Comparison of ENCODE assay signal across 8 cellular contexts in genomic region chr10:127563718-127564553, GRCh38. TPM values are rescaled to one million over a fixed set of nuclear protein-coding genes. Genes with fewer than 3 reads are reported as not detected.
DNase-seq lines count a peak whose midpoint lies in the region; ATAC-seq, FAIRE-seq and TF ChIP-seq lines count a peak whose summit lies in the region.

No MANE protein-coding gene starts in this region.

- DNase-seq in GM12891 (ENCODE audit: insufficient read length, low spot score) = peak; percentile 25
- peak; percentile 53 for DNase-seq in activated naive CD4-positive, alpha-beta T cell treated with anti-CD3 and anti-CD28 coated beads for 36 hours
- no peak for DNase-seq in mesothelial cell of epicardium (ENCODE audit: low spot score in 2 of 2, unreplicated experiment in 2 of 2)
- DNase-seq in activated T-helper 1 cell treated with anti-CD3 and anti-CD28 coated beads, Interleukin-12 subunit alpha, Interleukin-12 subunit beta, Interleukin-2, Interleukin-4 antibody, amounts not matched to agents 30 ng/mL and 10 ng/mL and 1 ng/mL, durations not matched to agents 14 hours and 24 hours and 36 hours (ENCODE audit: low spot score) = no peak
- no peak for DNase-seq in retina
- DNase-seq in activated T-helper 2 cell treated with anti-CD3 and anti-CD28 coated beads, Interferon-gamma antibody, Interleukin-2, Interleukin-4, amounts not matched to agents 10 μg/mL and 5 μg/mL and 100 μg/mL, durations not matched to agents 14 hours and 24 hours and 36 hours (ENCODE audit: low spot score) = no peak

- CTCF ChIA-PET in activated naive CD4-positive, alpha-beta T cell treated with anti-CD3 and anti-CD28 coated beads for 36 hours (lab: Charles Lee) = interaction anchor here (0.5 to 2.0 kb wide), 5 partner anchors 8 to 291 kb away, joined by 3 to 7 read pairs (median 3); no protein-coding TSS in a partner anchor

- no peaks in the 10 kb centered on the region for H3K27me3 Mint-ChIP-seq in activated naive CD4-positive, alpha-beta T cell treated with anti-CD3 and anti-CD28 coated beads for 36 hours (ENCODE audit: low read depth)
- peaks cover 44% of the 10 kb centered on the region for H3K27me3 Mint-ChIP-seq in mesothelial cell of epicardium (ENCODE audit: low read depth)
- H3K27me3 Mint-ChIP-seq in activated T-helper 1 cell treated with anti-CD3 and anti-CD28 coated beads, Interleukin-12 subunit alpha, Interleukin-12 subunit beta, Interleukin-2, Interleukin-4 antibody, amounts not matched to agents 30 ng/mL and 10 ng/mL and 1 ng/mL, durations not matched to agents 14 hours and 24 hours and 36 hours (ENCODE audit: insufficient read depth) = no peaks in the 10 kb centered on the region
- no peaks in the 10 kb centered on the region for H3K27me3 Mint-ChIP-seq in activated T-helper 2 cell treated with anti-CD3 and anti-CD28 coated beads, Interferon-gamma antibody, Interleukin-2, Interleukin-4, amounts not matched to agents 10 μg/mL and 5 μg/mL and 100 μg/mL, durations not matched to agents 14 hours and 24 hours and 36 hours (ENCODE audit: low read depth)

- no peaks in the 10 kb centered on the region for H3K36me3 Mint-ChIP-seq in activated naive CD4-positive, alpha-beta T cell treated with anti-CD3 and anti-CD28 coated beads for 36 hours (ENCODE audit: low read depth)
- no peaks in the 10 kb centered on the region for H3K36me3 Mint-ChIP-seq in mesothelial cell of epicardium
- no peaks in the 10 kb centered on the region for H3K36me3 Mint-ChIP-seq in activated T-helper 1 cell treated with anti-CD3 and anti-CD28 coated beads, Interleukin-12 subunit alpha, Interleukin-12 subunit beta, Interleukin-2, Interleukin-4 antibody, amounts not matched to agents 30 ng/mL and 10 ng/mL and 1 ng/mL, durations not matched to agents 14 hours and 24 hours and 36 hours (ENCODE audit: low read depth)
- H3K36me3 Mint-ChIP-seq in activated T-helper 2 cell treated with anti-CD3 and anti-CD28 coated beads, Interferon-gamma antibody, Interleukin-2, Interleukin-4, amounts not matched to agents 10 μg/mL and 5 μg/mL and 100 μg/mL, durations not matched to agents 14 hours and 24 hours and 36 hours (ENCODE audit: low read depth) = no peaks in the 10 kb centered on the region

- no peaks in the 10 kb centered on the region for H3K4me1 Mint-ChIP-seq in activated naive CD4-positive, alpha-beta T cell treated with anti-CD3 and anti-CD28 coated beads for 36 hours (ENCODE audit: low read depth)
- H3K4me1 Mint-ChIP-seq in mesothelial cell of epicardium = no peaks in the 10 kb centered on the region
- no peaks in the 10 kb centered on the region for H3K4me1 Mint-ChIP-seq in activated T-helper 1 cell treated with anti-CD3 and anti-CD28 coated beads, Interleukin-12 subunit alpha, Interleukin-12 subunit beta, Interleukin-2, Interleukin-4 antibody, amounts not matched to agents 30 ng/mL and 10 ng/mL and 1 ng/mL, durations not matched to agents 14 hours and 24 hours and 36 hours (ENCODE audit: low read depth)
- H3K4me1 Mint-ChIP-seq in activated T-helper 2 cell treated with anti-CD3 and anti-CD28 coated beads, Interferon-gamma antibody, Interleukin-2, Interleukin-4, amounts not matched to agents 10 μg/mL and 5 μg/mL and 100 μg/mL, durations not matched to agents 14 hours and 24 hours and 36 hours (ENCODE audit: low read depth) = no peaks in the 10 kb centered on the region

- intact Hi-C loops in activated naive CD4-positive, alpha-beta T cell treated with anti-CD3 and anti-CD28 coated beads for 36 hours (cut with micrococcal nuclease) = loop anchor here (2.0 kb wide), 1 partner anchor 291 kb away; no protein-coding TSS in a partner anchor
- intact Hi-C loops in activated T-helper 1 cell treated with anti-CD3 and anti-CD28 coated beads, Interleukin-12 subunit alpha, Interleukin-12 subunit beta, Interleukin-2, Interleukin-4 antibody, amounts not matched to agents 30 ng/mL and 10 ng/mL and 1 ng/mL, durations not matched to agents 14 hours and 24 hours and 36 hours (cut with micrococcal nuclease) = loop anchor here (2.0 kb wide), 1 partner anchor 291 kb away; no protein-coding TSS in a partner anchor
- intact Hi-C loops in activated T-helper 2 cell treated with anti-CD3 and anti-CD28 coated beads, Interferon-gamma antibody, Interleukin-2, Interleukin-4, amounts not matched to agents 10 μg/mL and 5 μg/mL and 100 μg/mL, durations not matched to agents 14 hours and 24 hours and 36 hours (cut with micrococcal nuclease) = loop anchor here (5.0 kb wide), 1 partner anchor 288 kb away; no protein-coding TSS in a partner anchor

- TF ChIP-seq POLR2A in GM12891 (IDR thresholded peaks at IDR 0.05; ENCODE audit: low read depth, low read length) = no peak

- no peak overlapping the region for H3K27ac Mint-ChIP-seq in activated naive CD4-positive, alpha-beta T cell treated with anti-CD3 and anti-CD28 coated beads for 36 hours
- no peak overlapping the region for H3K27ac Mint-ChIP-seq in mesothelial cell of epicardium
- no peak overlapping the region for H3K27ac Mint-ChIP-seq in activated T-helper 1 cell treated with anti-CD3 and anti-CD28 coated beads, Interleukin-12 subunit alpha, Interleukin-12 subunit beta, Interleukin-2, Interleukin-4 antibody, amounts not matched to agents 30 ng/mL and 10 ng/mL and 1 ng/mL, durations not matched to agents 14 hours and 24 hours and 36 hours
- H3K27ac Mint-ChIP-seq in activated T-helper 2 cell treated with anti-CD3 and anti-CD28 coated beads, Interferon-gamma antibody, Interleukin-2, Interleukin-4, amounts not matched to agents 10 μg/mL and 5 μg/mL and 100 μg/mL, durations not matched to agents 14 hours and 24 hours and 36 hours = no peak overlapping the region

- no peak for FAIRE-seq in GM12891 (lab: Jason Lieb, UNC)

- peak; percentile 52 for TF ChIP-seq CTCF in mesothelial cell of epicardium (IDR thresholded peaks at IDR 0.05; ENCODE audit: unreplicated experiment)

- peaks cover 5% of the 10 kb centered on the region for H3K9me3 Mint-ChIP-seq in activated naive CD4-positive, alpha-beta T cell treated with anti-CD3 and anti-CD28 coated beads for 36 hours
- no peaks in the 10 kb centered on the region for H3K9me3 Mint-ChIP-seq in mesothelial cell of epicardium
- peaks cover 3% of the 10 kb centered on the region for H3K9me3 Mint-ChIP-seq in activated T-helper 1 cell treated with anti-CD3 and anti-CD28 coated beads, Interleukin-12 subunit alpha, Interleukin-12 subunit beta, Interleukin-2, Interleukin-4 antibody, amounts not matched to agents 30 ng/mL and 10 ng/mL and 1 ng/mL, durations not matched to agents 14 hours and 24 hours and 36 hours
- H3K9me3 Mint-ChIP-seq in activated T-helper 2 cell treated with anti-CD3 and anti-CD28 coated beads, Interferon-gamma antibody, Interleukin-2, Interleukin-4, amounts not matched to agents 10 μg/mL and 5 μg/mL and 100 μg/mL, durations not matched to agents 14 hours and 24 hours and 36 hours = no peaks in the 10 kb centered on the region

- H3K4me3 Mint-ChIP-seq in activated naive CD4-positive, alpha-beta T cell treated with anti-CD3 and anti-CD28 coated beads for 36 hours = no peak overlapping the region
- no peak overlapping the region for H3K4me3 Mint-ChIP-seq in mesothelial cell of epicardium
- H3K4me3 Mint-ChIP-seq in activated T-helper 1 cell treated with anti-CD3 and anti-CD28 coated beads, Interleukin-12 subunit alpha, Interleukin-12 subunit beta, Interleukin-2, Interleukin-4 antibody, amounts not matched to agents 30 ng/mL and 10 ng/mL and 1 ng/mL, durations not matched to agents 14 hours and 24 hours and 36 hours = no peak overlapping the region
- no peak overlapping the region for H3K4me3 Mint-ChIP-seq in activated T-helper 2 cell treated with anti-CD3 and anti-CD28 coated beads, Interferon-gamma antibody, Interleukin-2, Interleukin-4, amounts not matched to agents 10 μg/mL and 5 μg/mL and 100 μg/mL, durations not matched to agents 14 hours and 24 hours and 36 hours (ENCODE audit: low read depth)

- peak; percentile 70 for ATAC-seq in HG02938 (IDR thresholded peaks at IDR 0.05; ENCODE audit: unreplicated experiment)
- no peak for ATAC-seq in GM21447 (IDR thresholded peaks at IDR 0.05; ENCODE audit: unreplicated experiment)

TF ChIP-seq in GM12891, 5 proteins besides CTCF, POLR2A, EP300 and RAD21:
- TF ChIP-seq POU2F2 (IDR thresholded peaks at IDR 0.05; ENCODE audit: low read depth, low read length) (no peak), POLR2AphosphoS5 (IDR thresholded peaks at IDR 0.05; ENCODE audit: low read depth, low read length) (no peak), SPI1 (IDR thresholded peaks at IDR 0.05; ENCODE audit: low read depth, low read length) (no peak), TAF1 (IDR thresholded peaks at IDR 0.05; ENCODE audit: low read depth, low read length) (no peak), PAX5 (IDR thresholded peaks at IDR 0.05; ENCODE audit: insufficient read depth, low read length, severe bottlenecking) (no peak)

RNA-seq across cellular contexts. Expression of gene NPS, which starts 14.8 kb away (rescaled TPM):
- not detected for polyA plus RNA-seq in GM12891 (2012; ENCODE audit: low read depth, missing spikeins)
- not detected for total RNA-seq in activated naive CD4-positive, alpha-beta T cell treated with anti-CD3 and anti-CD28 coated beads for 36 hours
- not detected in 3 replicates for total RNA-seq in mesothelial cell of epicardium
- total RNA-seq in activated T-helper 1 cell treated with anti-CD3 and anti-CD28 coated beads, Interleukin-12 subunit alpha, Interleukin-12 subunit beta, Interleukin-2, Interleukin-4 antibody, amounts not matched to agents 30 ng/mL and 10 ng/mL and 1 ng/mL, durations not matched to agents 14 hours and 24 hours and 36 hours = not detected in 2 replicates
- total RNA-seq in activated T-helper 2 cell treated with anti-CD3 and anti-CD28 coated beads, Interferon-gamma antibody, Interleukin-2, Interleukin-4, amounts not matched to agents 10 μg/mL and 5 μg/mL and 100 μg/mL, durations not matched to agents 14 hours and 24 hours and 36 hours = not detected in 2 replicates

Comparison
In these comparisons a context has a peak if more than half of its experiments do, and no peak if none do; other contexts are left out.
1. DNase-seq: peak in GM12891 (single experiment) and activated naive CD4-positive, alpha-beta T cell treated with anti-CD3 and anti-CD28 coated beads for 36 hours (single experiment); none in mesothelial cell of epicardium (0 of 2), activated T-helper 1 cell treated with anti-CD3 and anti-CD28 coated beads, Interleukin-12 subunit alpha, Interleukin-12 subunit beta, Interleukin-2, Interleukin-4 antibody, amounts not matched to agents 30 ng/mL and 10 ng/mL and 1 ng/mL, durations not matched to agents 14 hours and 24 hours and 36 hours (single experiment), retina (single experiment) and activated T-helper 2 cell treated with anti-CD3 and anti-CD28 coated beads, Interferon-gamma antibody, Interleukin-2, Interleukin-4, amounts not matched to agents 10 μg/mL and 5 μg/mL and 100 μg/mL, durations not matched to agents 14 hours and 24 hours and 36 hours (single experiment).